12 cellular contexts compared by ENCODE assay signal in the genomic region with DNA sequence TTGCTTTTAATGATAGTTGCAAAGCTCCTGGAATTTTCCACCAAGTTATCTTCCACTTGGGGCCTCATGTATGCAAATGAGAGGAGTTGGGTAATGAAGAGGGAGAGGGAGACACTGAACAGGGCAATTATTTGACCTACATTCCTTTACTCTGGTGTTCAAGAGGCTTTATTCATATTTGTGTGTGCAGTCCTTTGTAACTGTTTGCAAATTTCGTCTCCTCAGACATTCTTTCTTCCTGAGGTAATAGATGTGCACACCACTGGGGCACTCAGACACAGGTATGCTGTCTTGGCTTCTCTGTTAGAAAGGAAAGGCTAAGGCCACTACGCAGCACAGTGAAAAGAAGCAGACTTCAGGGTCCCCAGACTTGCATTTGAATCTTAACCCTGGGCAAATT. TPM values are rescaled to one million over a fixed set of nuclear protein-coding genes. Genes with fewer than 3 reads are reported as not detected.
DNase-seq lines count a peak whose midpoint lies in the region; ATAC-seq and TF ChIP-seq lines count a peak whose summit lies in the region.
"Had no signal": no experiment of that assay in that cellular context is flagged by ENCODE, and none has a peak within 500 bp of the region (broad histone marks: within the 10 kb centered on the region; RNA-seq: fewer than 3 reads in every experiment).

No MANE protein-coding gene starts in this region.

- DNase-seq in BJ (ENCODE audit: low read depth) (peak; percentile 29), glomerular visceral epithelial cell (ENCODE audit: extremely low spot score) (peak; percentile 85), progenitor cell of endocrine pancreas (ENCODE audit: low spot score, unreplicated experiment) (no peak), DMS 273 treated with DMSO at 0.1 percent for 48 hours (lab: John Stamatoyannopoulos, UW) (no peak)
- DNase-seq in activated T-helper 2 cell treated with anti-CD3 and anti-CD28 coated beads, Interferon-gamma antibody, Interleukin-2, Interleukin-4, amounts not matched to agents 10 μg/mL and 5 μg/mL and 100 μg/mL, durations not matched to agents 14 hours and 24 hours and 36 hours (ENCODE audit: low spot score) = no peak
- DNase-seq: activated CD4-positive, alpha-beta T cell treated with anti-CD3 and anti-CD28 coated beads, Interleukin-2, amount 50 U/mL, for 4 hours; activated naive CD8-positive, alpha-beta T cell treated with anti-CD3 and anti-CD28 coated beads for 36 hours; CD4-positive, alpha-beta T cell; NCI-H2171 had no signal

- intact Hi-C loops in activated T-helper 2 cell treated with anti-CD3 and anti-CD28 coated beads, Interferon-gamma antibody, Interleukin-2, Interleukin-4, amounts not matched to agents 10 μg/mL and 5 μg/mL and 100 μg/mL, durations not matched to agents 14 hours and 24 hours and 36 hours (cut with micrococcal nuclease) = no loop called here

- H3K4me1 Mint-ChIP-seq in progenitor cell of endocrine pancreas (ENCODE audit: low read depth) = peaks cover 3% of the 10 kb centered on the region
- peaks cover 6% of the 10 kb centered on the region for H3K4me1 Mint-ChIP-seq in activated T-helper 2 cell treated with anti-CD3 and anti-CD28 coated beads, Interferon-gamma antibody, Interleukin-2, Interleukin-4, amounts not matched to agents 10 μg/mL and 5 μg/mL and 100 μg/mL, durations not matched to agents 14 hours and 24 hours and 36 hours (ENCODE audit: low read depth)
- H3K4me1 Mint-ChIP-seq: activated naive CD8-positive, alpha-beta T cell treated with anti-CD3 and anti-CD28 coated beads for 36 hours had no signal

- peak overlapping the region; percentile 72 for H3K27ac Mint-ChIP-seq in progenitor cell of endocrine pancreas
- H3K27ac Mint-ChIP-seq in activated T-helper 2 cell treated with anti-CD3 and anti-CD28 coated beads, Interferon-gamma antibody, Interleukin-2, Interleukin-4, amounts not matched to agents 10 μg/mL and 5 μg/mL and 100 μg/mL, durations not matched to agents 14 hours and 24 hours and 36 hours = no peak overlapping the region
- H3K27ac Mint-ChIP-seq: activated naive CD8-positive, alpha-beta T cell treated with anti-CD3 and anti-CD28 coated beads for 36 hours; CD4-positive, alpha-beta T cell had no signal

- POLR2A ChIA-PET in BJ (lab: Charles Lee) = interaction anchor here (0.6 kb wide), 1 partner anchor 58 kb away, joined by 3 read pairs; no protein-coding TSS in a partner anchor

- H3K27me3 Mint-ChIP-seq in progenitor cell of endocrine pancreas = peaks cover 12% of the 10 kb centered on the region
- H3K27me3 Mint-ChIP-seq in activated T-helper 2 cell treated with anti-CD3 and anti-CD28 coated beads, Interferon-gamma antibody, Interleukin-2, Interleukin-4, amounts not matched to agents 10 μg/mL and 5 μg/mL and 100 μg/mL, durations not matched to agents 14 hours and 24 hours and 36 hours (ENCODE audit: low read depth) = peaks cover 17% of the 10 kb centered on the region
- H3K27me3 Mint-ChIP-seq: CD4-positive, alpha-beta T cell had no signal

- peak; percentile 72 for ATAC-seq in SK-N-SH treated with all-trans-retinoic acid at 6 μM for 48 hours
- no peak for ATAC-seq in GM21825 (IDR thresholded peaks at IDR 0.05; ENCODE audit: unreplicated experiment)
- ATAC-seq in HG03460 (IDR thresholded peaks at IDR 0.05; ENCODE audit: unreplicated experiment) = no peak

- no peaks in the 10 kb centered on the region; the same call in 1 of the 2 replicates for H3K36me3 ChIP-seq in BJ (ENCODE audit: control insufficient read depth, insufficient read depth, low read length)

- H3K4me3 Mint-ChIP-seq in progenitor cell of endocrine pancreas (ENCODE audit: low read depth) = no peak overlapping the region
- no peak overlapping the region for H3K4me3 Mint-ChIP-seq in activated T-helper 2 cell treated with anti-CD3 and anti-CD28 coated beads, Interferon-gamma antibody, Interleukin-2, Interleukin-4, amounts not matched to agents 10 μg/mL and 5 μg/mL and 100 μg/mL, durations not matched to agents 14 hours and 24 hours and 36 hours (ENCODE audit: low read depth)
- H3K4me3 Mint-ChIP-seq: activated naive CD8-positive, alpha-beta T cell treated with anti-CD3 and anti-CD28 coated beads for 36 hours; CD4-positive, alpha-beta T cell had no signal

- no peak for TF ChIP-seq CTCF in BJ (IDR thresholded peaks at IDR 0.05; ENCODE audit: insufficient read depth, low read depth, low read length)
- TF ChIP-seq CTCF in progenitor cell of endocrine pancreas (IDR thresholded peaks at IDR 0.05; ENCODE audit: unreplicated experiment) = no peak

- CTCF ChIA-PET in BJ (lab: Yijun Ruan, JAX) = interaction anchor here (0.6 to 2.0 kb wide), 7 partner anchors 11 to 182 kb away, joined by 3 to 10 read pairs (median 5); no protein-coding TSS in a partner anchor

- H3K36me3 Mint-ChIP-seq in progenitor cell of endocrine pancreas (ENCODE audit: insufficient read depth) = no peaks in the 10 kb centered on the region
- no peaks in the 10 kb centered on the region for H3K36me3 Mint-ChIP-seq in activated T-helper 2 cell treated with anti-CD3 and anti-CD28 coated beads, Interferon-gamma antibody, Interleukin-2, Interleukin-4, amounts not matched to agents 10 μg/mL and 5 μg/mL and 100 μg/mL, durations not matched to agents 14 hours and 24 hours and 36 hours (ENCODE audit: low read depth)
- H3K36me3 Mint-ChIP-seq: activated naive CD8-positive, alpha-beta T cell treated with anti-CD3 and anti-CD28 coated beads for 36 hours had no signal

- H3K9me3 Mint-ChIP-seq in progenitor cell of endocrine pancreas (ENCODE audit: low read depth) = no peaks in the 10 kb centered on the region
- no peaks in the 10 kb centered on the region for H3K9me3 Mint-ChIP-seq in activated T-helper 2 cell treated with anti-CD3 and anti-CD28 coated beads, Interferon-gamma antibody, Interleukin-2, Interleukin-4, amounts not matched to agents 10 μg/mL and 5 μg/mL and 100 μg/mL, durations not matched to agents 14 hours and 24 hours and 36 hours
- H3K9me3 Mint-ChIP-seq: activated naive CD8-positive, alpha-beta T cell treated with anti-CD3 and anti-CD28 coated beads for 36 hours; CD4-positive, alpha-beta T cell had no signal

- no peak overlapping the region for H3K4me3 ChIP-seq in BJ (ENCODE audit: low read depth, low read length)

- no peaks in the 10 kb centered on the region for H3K27me3 ChIP-seq in BJ (ENCODE audit: control insufficient read depth, insufficient read depth, low read length)

TF ChIP-seq in SK-N-SH treated with all-trans-retinoic acid at 6 μM for 48 hours, 23 proteins besides CTCF, POLR2A, EP300 and RAD21:
- no peak for TF ChIP-seq TCF4 (CRISPR knock-in tag; IDR thresholded peaks at IDR 0.05; ENCODE audit: borderline replicate concordance)
- TF ChIP-seq ISL1 (CRISPR knock-in tag; IDR thresholded peaks at IDR 0.05) = peak; percentile 32
- no peak for TF ChIP-seq TOX (CRISPR knock-in tag; IDR thresholded peaks at IDR 0.05; ENCODE audit: borderline replicate concordance)

RNA-seq across cellular contexts. Expression of a gene that starts 40.7 kb away (rescaled TPM):
- 1.6 and 3.1 TPM in 2 replicates for polyA plus RNA-seq in BJ (2011; rRNA removed)
- 6.1 and 9.6 TPM in 2 replicates for polyA minus RNA-seq in BJ (2011; rRNA and poly(A)+ RNA removed)
- 0.79 and 3.9 TPM in 2 replicates for total RNA-seq in progenitor cell of endocrine pancreas
- 0.21 and 0.23 TPM in 2 replicates for total RNA-seq in activated T-helper 2 cell treated with anti-CD3 and anti-CD28 coated beads, Interferon-gamma antibody, Interleukin-2, Interleukin-4, amounts not matched to agents 10 μg/mL and 5 μg/mL and 100 μg/mL, durations not matched to agents 14 hours and 24 hours and 36 hours
- total RNA-seq: activated naive CD8-positive, alpha-beta T cell treated with anti-CD3 and anti-CD28 coated beads for 36 hours; CD4-positive, alpha-beta T cell had no signal

Comparison
In these comparisons a context has a peak if more than half of its experiments do, and no peak if none do; other contexts are left out.
1. DNase-seq: peak in BJ (single experiment) and glomerular visceral epithelial cell (single experiment); none in progenitor cell of endocrine pancreas (single experiment), activated T-helper 2 cell treated with anti-CD3 and anti-CD28 coated beads, Interferon-gamma antibody, Interleukin-2, Interleukin-4, amounts not matched to agents 10 μg/mL and 5 μg/mL and 100 μg/mL, durations not matched to agents 14 hours and 24 hours and 36 hours (single experiment) and DMS 273 treated with DMSO at 0.1 percent for 48 hours (single experiment).